ENCODE assay signal across 24 cellular contexts in genomic region chr7:81162234-81162633, GRCh38.
"Had no signal": no experiment of that assay in that cellular context is flagged by ENCODE, and none has a peak within 500 bp of the region (broad histone marks: within the 10 kb centered on the region; RNA-seq: fewer than 3 reads in every experiment).

No MANE protein-coding gene starts in this region.

- FAIRE-seq: endometrium had no signal

- H3K36me3 ChIP-seq: thoracic aorta, upper lobe of left lung had no signal

- H3K9me3 Mint-ChIP-seq: activated naive CD4-positive, alpha-beta T cell treated with anti-CD3 and anti-CD28 coated beads for 36 hours; dendritic cell treated with granulocyte-macrophage colony-stimulating factor and Interleukin-4, amounts not matched to agents 40 ng/mL and 50 ng/mL, for 4 days; stimulated activated naive B cell treated with anti-CD40 and anti-IgM and Interleukin-4, amounts not matched to agents 10 μg/mL and 1 μg/mL and 100 μg/mL, for 72 hours had no signal

- DNase-seq: activated CD4-positive, alpha-beta memory T cell treated with anti-CD3 and anti-CD28 coated beads, Interleukin-2, amount 10 ng/mL, durations not matched to agents 7 days and 5 days; activated CD4-positive, alpha-beta T cell treated with anti-CD3 and anti-CD28 coated beads for 48 hours; activated effector memory CD4-positive, alpha-beta T cell treated with Interleukin-2 at 50 U/mL for 16 hours; activated naive CD4-positive, alpha-beta T cell treated with anti-CD3 and anti-CD28 coated beads for 36 hours; activated naive CD8-positive, alpha-beta T cell treated with anti-CD3 and anti-CD28 coated beads, Interleukin-2, amount 10 ng/mL, durations not matched to agents 7 days and 5 days; activated T-cell treated with anti-CD3 and anti-CD28 coated beads, Interleukin-2, amount 50 U/mL, for 72 hours; amniotic stem cell; effector CD4-positive, alpha-beta T cell; foreskin fibroblast; immature natural killer cell; kidney glomerular epithelial cell; left ventricle myocardium superior; mammary epithelial cell; nephron progenitor cell; stimulated activated CD4-positive, alpha-beta T cell treated with anti-CD3 and anti-CD28 coated beads, Interleukin-2, amount 100 ng/mL, for 48 hours; stimulated activated CD8-positive, alpha-beta memory T cell treated with anti-CD3 and anti-CD28 coated beads, Interleukin-4, amount 100 ng/mL, for 48 hours; stimulated activated naive B cell treated with anti-CD40 and anti-IgM and Interleukin-4, amounts not matched to agents 10 μg/mL and 1 μg/mL and 100 μg/mL, for 72 hours; SW 1271; T-helper 17 cell; upper lobe of left lung had no signal

- H3K4me3 ChIP-seq: thoracic aorta, upper lobe of left lung had no signal

- H3K4me1 ChIP-seq: upper lobe of left lung had no signal

- ATAC-seq: activated T-cell treated with anti-CD3 and anti-CD28 coated beads, Interleukin-2, amount 50 U/mL, for 72 hours; sciatic nerve; stimulated activated naive B cell treated with anti-CD40 and anti-IgM and Interleukin-4, amounts not matched to agents 10 μg/mL and 1 μg/mL and 100 μg/mL, for 72 hours; T-helper 17 cell had no signal

- H3K27ac Mint-ChIP-seq: activated CD4-positive, alpha-beta memory T cell treated with anti-CD3 and anti-CD28 coated beads, Interleukin-2, amount 10 ng/mL, durations not matched to agents 7 days and 5 days; activated naive CD4-positive, alpha-beta T cell treated with anti-CD3 and anti-CD28 coated beads for 36 hours; activated naive CD8-positive, alpha-beta T cell treated with anti-CD3 and anti-CD28 coated beads, Interleukin-2, amount 10 ng/mL, durations not matched to agents 7 days and 5 days; activated T-cell treated with anti-CD3 and anti-CD28 coated beads, Interleukin-2, amount 50 U/mL, for 72 hours; dendritic cell treated with granulocyte-macrophage colony-stimulating factor and Interleukin-4, amounts not matched to agents 40 ng/mL and 50 ng/mL, for 4 days; immature natural killer cell; stimulated activated naive B cell treated with anti-CD40 and anti-IgM and Interleukin-4, amounts not matched to agents 10 μg/mL and 1 μg/mL and 100 μg/mL, for 72 hours; T-helper 17 cell had no signal

- H3K27ac ChIP-seq: thoracic aorta, upper lobe of left lung had no signal

- H3K27me3 Mint-ChIP-seq: activated CD4-positive, alpha-beta memory T cell treated with anti-CD3 and anti-CD28 coated beads, Interleukin-2, amount 10 ng/mL, durations not matched to agents 7 days and 5 days; dendritic cell treated with granulocyte-macrophage colony-stimulating factor and Interleukin-4, amounts not matched to agents 40 ng/mL and 50 ng/mL, for 4 days; stimulated activated naive B cell treated with anti-CD40 and anti-IgM and Interleukin-4, amounts not matched to agents 10 μg/mL and 1 μg/mL and 100 μg/mL, for 72 hours; T-helper 17 cell had no signal

- H3K27me3 ChIP-seq: upper lobe of left lung had no signal

- H3K36me3 Mint-ChIP-seq: activated naive CD8-positive, alpha-beta T cell treated with anti-CD3 and anti-CD28 coated beads, Interleukin-2, amount 10 ng/mL, durations not matched to agents 7 days and 5 days; stimulated activated naive B cell treated with anti-CD40 and anti-IgM and Interleukin-4, amounts not matched to agents 10 μg/mL and 1 μg/mL and 100 μg/mL, for 72 hours had no signal

- H3K4me1 Mint-ChIP-seq: activated CD4-positive, alpha-beta memory T cell treated with anti-CD3 and anti-CD28 coated beads, Interleukin-2, amount 10 ng/mL, durations not matched to agents 7 days and 5 days; activated naive CD8-positive, alpha-beta T cell treated with anti-CD3 and anti-CD28 coated beads, Interleukin-2, amount 10 ng/mL, durations not matched to agents 7 days and 5 days; immature natural killer cell; stimulated activated naive B cell treated with anti-CD40 and anti-IgM and Interleukin-4, amounts not matched to agents 10 μg/mL and 1 μg/mL and 100 μg/mL, for 72 hours; T-helper 17 cell had no signal

- H3K9me3 ChIP-seq: thoracic aorta, upper lobe of left lung had no signal

- H3K4me3 Mint-ChIP-seq: activated CD4-positive, alpha-beta memory T cell treated with anti-CD3 and anti-CD28 coated beads, Interleukin-2, amount 10 ng/mL, durations not matched to agents 7 days and 5 days; activated naive CD4-positive, alpha-beta T cell treated with anti-CD3 and anti-CD28 coated beads for 36 hours; activated naive CD8-positive, alpha-beta T cell treated with anti-CD3 and anti-CD28 coated beads, Interleukin-2, amount 10 ng/mL, durations not matched to agents 7 days and 5 days; activated T-cell treated with anti-CD3 and anti-CD28 coated beads, Interleukin-2, amount 50 U/mL, for 72 hours; dendritic cell treated with granulocyte-macrophage colony-stimulating factor and Interleukin-4, amounts not matched to agents 40 ng/mL and 50 ng/mL, for 4 days; immature natural killer cell; nephron progenitor cell; stimulated activated naive B cell treated with anti-CD40 and anti-IgM and Interleukin-4, amounts not matched to agents 10 μg/mL and 1 μg/mL and 100 μg/mL, for 72 hours; T-helper 17 cell had no signal
